In genomic region chr3:105195260-105195659, GRCh38 we compare ENCODE assay signal across 13 cellular contexts.
DNase-seq lines count a peak whose midpoint lies in the region; ATAC-seq, FAIRE-seq and TF ChIP-seq lines count a peak whose summit lies in the region.
"Had no signal": no experiment of that assay in that cellular context is flagged by ENCODE, and none has a peak within 500 bp of the region (broad histone marks: within the 10 kb centered on the region; RNA-seq: fewer than 3 reads in every experiment).

No MANE protein-coding gene starts in this region.

- intact Hi-C loops in PC-3 (cut with micrococcal nuclease) = no loop called here

- H3K9me2 ChIP-seq in PC-3 (replicated peaks; ENCODE audit: low read length) = no peaks in the 10 kb centered on the region

- H3K9me3 ChIP-seq in PC-3 (ENCODE audit: low read length) = no peaks in the 10 kb centered on the region
- H3K9me3 ChIP-seq: body of pancreas, ovary had no signal

- H3K9ac ChIP-seq in PC-3 (ENCODE audit: low read length) = no peak overlapping the region

- no peaks in the 10 kb centered on the region for H4K20me1 ChIP-seq in PC-3 (ENCODE audit: low read length)

- DNase-seq in AG04449 (ENCODE audit: low read depth, low spot score) = peak; percentile 14
- peak; percentile 50 for DNase-seq in PC-3
- peak; percentile 69 to 76 for DNase-seq in lung microvascular endothelial cell (ENCODE audit: low read depth in 2 of 2)
- no peak for DNase-seq in stimulated activated CD4-positive, alpha-beta T cell treated with anti-CD3 and anti-CD28 coated beads, Interleukin-15, amount 100 ng/mL, for 24 hours
- no peak for DNase-seq in activated T-cell treated with anti-CD3 and anti-CD28 coated beads for 4 hours
- DNase-seq in activated CD4-positive, CD25-positive, alpha-beta regulatory T cell treated with anti-CD3 and anti-CD28 coated beads, Interleukin-2, amount 50 U/mL, for 72 hours = no peak
- DNase-seq: activated CD8-positive, alpha-beta T cell treated with anti-CD3 and anti-CD28 coated beads, Interleukin-2, amount 10 ng/mL, durations not matched to agents 7 days and 5 days; body of pancreas; NCI-H2107; ovary had no signal

- H3K79me2 ChIP-seq in PC-3 (ENCODE audit: low read length) = no peaks in the 10 kb centered on the region

- no peaks in the 10 kb centered on the region for H3K27me3 ChIP-seq in PC-3 (ENCODE audit: low read length)
- H3K27me3 ChIP-seq: body of pancreas, ovary had no signal

- ATAC-seq in PC-3 = peak; percentile 84; the same call in 1 of the 2 replicates
- no peak for ATAC-seq in HG03469 (IDR thresholded peaks at IDR 0.05; ENCODE audit: unreplicated experiment)
- ATAC-seq: activated CD8-positive, alpha-beta T cell treated with anti-CD3 and anti-CD28 coated beads, Interleukin-2, amount 10 ng/mL, durations not matched to agents 7 days and 5 days; body of pancreas had no signal

- BruUV-seq in PC-3 (replicated peaks; lab: Mats Ljungman, UMichigan) = no TSS peak

- no peak overlapping the region for H3K27ac ChIP-seq in PC-3 (ENCODE audit: low read length)
- H3K27ac ChIP-seq: body of pancreas, ovary had no signal

- H3F3A ChIP-seq in PC-3 (ENCODE audit: low read length, unreplicated experiment) = no peaks in the 10 kb centered on the region

- TF ChIP-seq CTCF in AG04449 (IDR thresholded peaks at IDR 0.05; ENCODE audit: insufficient read depth, low read length, missing control alignments) = no peak
- TF ChIP-seq CTCF in PC-3 (conservative IDR thresholded peaks at IDR 0.05; ENCODE audit: low read depth, low read length) = no peak

- H3K4me1 ChIP-seq in PC-3 (ENCODE audit: insufficient read depth, low read length) = peaks cover 10% of the 10 kb centered on the region; the same call in 1 of the 2 replicates
- H3K4me1 ChIP-seq: body of pancreas had no signal

- POLR2A ChIA-PET in AG04449 (lab: Yijun Ruan, JAX) (no interaction called here), PC-3 (lab: Charles Lee; ENCODE audit: unreplicated experiment) (no interaction called here)

- no peaks in the 10 kb centered on the region for H3K36me3 ChIP-seq in PC-3 (ENCODE audit: low read depth, low read length)
- H3K36me3 ChIP-seq: ovary had no signal

- no peak overlapping the region for H2AFZ ChIP-seq in PC-3 (ENCODE audit: low read length)

- H3K4me3 ChIP-seq in AG04449 (ENCODE audit: low read depth, low read length) (no peak overlapping the region), PC-3 (ENCODE audit: low read length) (no peak overlapping the region)
- H3K4me3 ChIP-seq: body of pancreas, ovary had no signal

- peak; percentile 45 for FAIRE-seq in endometrium (lab: Jason Lieb, UNC)
- FAIRE-seq: TTC549 had no signal

- H3K4me2 ChIP-seq in PC-3 (ENCODE audit: low read length) = peak overlapping the region; percentile 27

- CTCF ChIA-PET in AG04449 (lab: Yijun Ruan, JAX) = interaction anchor here (0.6 to 0.7 kb wide), 2 partner anchors 13 to 41 kb away, joined by 3 read pairs; no protein-coding TSS in a partner anchor
- CTCF ChIA-PET in PC-3 (lab: Charles Lee) = no interaction called here

Comparison
In these comparisons a context has a peak if more than half of its experiments do, and no peak if none do; other contexts are left out.
1. DNase-seq: peak in AG04449 (single experiment), PC-3 (single experiment) and lung microvascular endothelial cell (2 of 2); none in stimulated activated CD4-positive, alpha-beta T cell treated with anti-CD3 and anti-CD28 coated beads, Interleukin-15, amount 100 ng/mL, for 24 hours (single experiment), activated T-cell treated with anti-CD3 and anti-CD28 coated beads for 4 hours (single experiment) and activated CD4-positive, CD25-positive, alpha-beta regulatory T cell treated with anti-CD3 and anti-CD28 coated beads, Interleukin-2, amount 50 U/mL, for 72 hours (single experiment).